In genomic region chr6:27687154-27688013, GRCh38 we compare ENCODE assay signal across 8 cellular contexts.
DNase-seq lines count a peak whose midpoint lies in the region; ATAC-seq lines count a peak whose summit lies in the region.

No MANE protein-coding gene starts in this region.

- H3K4me1 ChIP-seq in endocrine pancreas (ENCODE audit: control insufficient read depth, insufficient read depth, low read length): no peaks in the 10 kb centered on the region

- ATAC-seq in GM19455 (IDR thresholded peaks at IDR 0.05; ENCODE audit: unreplicated experiment) (peak; percentile 69), HG03575 (IDR thresholded peaks at IDR 0.05; ENCODE audit: extremely low read depth, insufficient number of reproducible peaks, low FRiP score, unreplicated experiment) (peak; percentile 2)

- H3K9me3 ChIP-seq in endocrine pancreas (ENCODE audit: control insufficient read depth, low read length): no peaks in the 10 kb centered on the region

- H3K36me3 ChIP-seq in endocrine pancreas (ENCODE audit: control insufficient read depth, insufficient read depth, low read length): no peaks in the 10 kb centered on the region

- peak overlapping the region; percentile 58 for H3K4me3 ChIP-seq in endocrine pancreas (ENCODE audit: control insufficient read depth, insufficient read depth, low read length)

- no peaks in the 10 kb centered on the region for H3K27me3 ChIP-seq in endocrine pancreas (ENCODE audit: control insufficient read depth, insufficient read depth, low read length)

- peak overlapping the region; percentile 34 for H3K9ac ChIP-seq in endocrine pancreas (ENCODE audit: control insufficient read depth, insufficient read depth, low read length)

- peak; percentile 76 for DNase-seq in COLO668 (lab: John Stamatoyannopoulos, UW; ENCODE audit: unreplicated experiment)
- peak; percentile 85 for DNase-seq in NOMO-1 (lab: John Stamatoyannopoulos, UW; ENCODE audit: unreplicated experiment in 2 of 2)
- DNase-seq in activated CD8-positive, alpha-beta memory T cell treated with anti-CD3 and anti-CD28 coated beads for 24 hours: peak; percentile 92
- DNase-seq in middle frontal gyrus (ENCODE audit: extremely low spot score, low spot score): peak; percentile 47
- DNase-seq in stimulated activated CD8-positive, alpha-beta memory T cell treated with anti-CD3 and anti-CD28 coated beads, Interleukin-2, amount 100 ng/mL, for 48 hours (ENCODE audit: low read depth in 2 of 2): peak; percentile 76

Comparison
In these comparisons a context has a peak if more than half of its experiments do, and no peak if none do; other contexts are left out.
1. Peak in every context shown above with its lines: DNase-seq, ATAC-seq and H3K4me3 ChIP-seq.